ENCODE assay signal across 1 cellular context in the genomic region with DNA sequence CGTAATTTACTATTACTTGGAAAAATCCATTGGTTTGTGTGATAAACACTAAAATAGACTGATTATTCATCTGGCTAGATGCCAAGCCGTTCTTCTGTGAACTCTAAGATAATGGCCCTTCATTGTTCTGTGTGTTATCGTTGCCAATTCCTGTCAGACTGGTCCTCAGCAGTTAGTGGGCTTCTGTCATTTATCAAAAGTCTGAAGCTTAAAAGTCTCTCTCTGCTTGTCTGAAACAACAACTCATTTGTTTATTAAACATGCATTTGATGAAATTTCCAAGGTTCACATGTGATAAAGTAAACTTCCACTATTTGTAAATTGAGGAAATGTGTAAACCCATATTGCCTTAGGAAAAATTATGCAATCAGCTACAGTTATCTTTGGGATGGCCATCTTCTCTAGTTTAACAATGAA.
A peak's percentile ranks its signal among the peaks of the same experiment; 100 is the strongest.
TF ChIP-seq lines count a peak whose summit lies in the region.

No MANE protein-coding gene starts in this region.

TF ChIP-seq in K562, 482 proteins besides CTCF, POLR2A, EP300 and RAD21 (continued from another document and continues in another):
- TF ChIP-seq, protein P1, sequence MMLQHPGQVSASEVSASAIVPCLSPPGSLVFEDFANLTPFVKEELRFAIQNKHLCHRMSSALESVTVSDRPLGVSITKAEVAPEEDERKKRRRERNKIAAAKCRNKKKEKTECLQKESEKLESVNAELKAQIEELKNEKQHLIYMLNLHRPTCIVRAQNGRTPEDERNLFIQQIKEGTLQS (IDR thresholded peaks at IDR 0.05), result peak; percentile 62; the same call in 1 of the 2 replicates
- TF ChIP-seq, protein P1 (CRISPR knock-in tag; conservative IDR thresholded peaks at IDR 0.05), result no peak
- TF ChIP-seq RCOR1 (IDR thresholded peaks at IDR 0.05; ENCODE audit: borderline replicate concordance in 1 of 2, low read depth in 2 of 2, low read length in 2 of 2), result peak in 1 of 2 experiments; percentile 93; a peak in 1 of 4 replicates
- TF ChIP-seq MCM3 (IDR thresholded peaks at IDR 0.05), result no peak
- no peak for TF ChIP-seq POU5F1 (IDR thresholded peaks at IDR 0.05; ENCODE audit: borderline replicate concordance, low read depth, low read length, partially characterized antibody)
- TF ChIP-seq BHLHE40 (IDR thresholded peaks at IDR 0.05; ENCODE audit: low read length), result no peak
- TF ChIP-seq, protein P2, sequence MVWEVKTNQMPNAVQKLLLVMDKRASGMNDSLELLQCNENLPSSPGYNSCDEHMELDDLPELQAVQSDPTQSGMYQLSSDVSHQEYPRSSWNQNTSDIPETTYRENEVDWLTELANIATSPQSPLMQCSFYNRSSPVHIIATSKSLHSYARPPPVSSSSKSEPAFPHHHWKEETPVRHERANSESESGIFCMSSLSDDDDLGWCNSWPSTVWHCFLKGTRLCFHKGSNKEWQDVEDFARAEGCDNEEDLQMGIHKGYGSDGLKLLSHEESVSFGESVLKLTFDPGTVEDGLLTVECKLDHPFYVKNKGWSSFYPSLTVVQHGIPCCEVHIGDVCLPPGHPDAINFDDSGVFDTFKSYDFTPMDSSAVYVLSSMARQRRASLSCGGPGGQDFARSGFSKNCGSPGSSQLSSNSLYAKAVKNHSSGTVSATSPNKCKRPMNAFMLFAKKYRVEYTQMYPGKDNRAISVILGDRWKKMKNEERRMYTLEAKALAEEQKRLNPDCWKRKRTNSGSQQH (CRISPR knock-in tag; IDR thresholded peaks at IDR 0.05), result no peak
- no peak for TF ChIP-seq TCF7L2 (IDR thresholded peaks at IDR 0.05; ENCODE audit: low read depth, low read length)
- TF ChIP-seq CBX5 (IDR thresholded peaks at IDR 0.05; ENCODE audit: borderline replicate concordance, low read depth), result no peak
- TF ChIP-seq, protein P3, sequence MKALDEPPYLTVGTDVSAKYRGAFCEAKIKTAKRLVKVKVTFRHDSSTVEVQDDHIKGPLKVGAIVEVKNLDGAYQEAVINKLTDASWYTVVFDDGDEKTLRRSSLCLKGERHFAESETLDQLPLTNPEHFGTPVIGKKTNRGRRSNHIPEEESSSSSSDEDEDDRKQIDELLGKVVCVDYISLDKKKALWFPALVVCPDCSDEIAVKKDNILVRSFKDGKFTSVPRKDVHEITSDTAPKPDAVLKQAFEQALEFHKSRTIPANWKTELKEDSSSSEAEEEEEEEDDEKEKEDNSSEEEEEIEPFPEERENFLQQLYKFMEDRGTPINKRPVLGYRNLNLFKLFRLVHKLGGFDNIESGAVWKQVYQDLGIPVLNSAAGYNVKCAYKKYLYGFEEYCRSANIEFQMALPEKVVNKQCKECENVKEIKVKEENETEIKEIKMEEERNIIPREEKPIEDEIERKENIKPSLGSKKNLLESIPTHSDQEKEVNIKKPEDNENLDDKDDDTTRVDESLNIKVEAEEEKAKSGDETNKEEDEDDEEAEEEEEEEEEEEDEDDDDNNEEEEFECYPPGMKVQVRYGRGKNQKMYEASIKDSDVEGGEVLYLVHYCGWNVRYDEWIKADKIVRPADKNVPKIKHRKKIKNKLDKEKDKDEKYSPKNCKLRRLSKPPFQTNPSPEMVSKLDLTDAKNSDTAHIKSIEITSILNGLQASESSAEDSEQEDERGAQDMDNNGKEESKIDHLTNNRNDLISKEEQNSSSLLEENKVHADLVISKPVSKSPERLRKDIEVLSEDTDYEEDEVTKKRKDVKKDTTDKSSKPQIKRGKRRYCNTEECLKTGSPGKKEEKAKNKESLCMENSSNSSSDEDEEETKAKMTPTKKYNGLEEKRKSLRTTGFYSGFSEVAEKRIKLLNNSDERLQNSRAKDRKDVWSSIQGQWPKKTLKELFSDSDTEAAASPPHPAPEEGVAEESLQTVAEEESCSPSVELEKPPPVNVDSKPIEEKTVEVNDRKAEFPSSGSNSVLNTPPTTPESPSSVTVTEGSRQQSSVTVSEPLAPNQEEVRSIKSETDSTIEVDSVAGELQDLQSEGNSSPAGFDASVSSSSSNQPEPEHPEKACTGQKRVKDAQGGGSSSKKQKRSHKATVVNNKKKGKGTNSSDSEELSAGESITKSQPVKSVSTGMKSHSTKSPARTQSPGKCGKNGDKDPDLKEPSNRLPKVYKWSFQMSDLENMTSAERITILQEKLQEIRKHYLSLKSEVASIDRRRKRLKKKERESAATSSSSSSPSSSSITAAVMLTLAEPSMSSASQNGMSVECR (CRISPR knock-in tag; IDR thresholded peaks at IDR 0.05), result no peak
- TF ChIP-seq, protein P4, sequence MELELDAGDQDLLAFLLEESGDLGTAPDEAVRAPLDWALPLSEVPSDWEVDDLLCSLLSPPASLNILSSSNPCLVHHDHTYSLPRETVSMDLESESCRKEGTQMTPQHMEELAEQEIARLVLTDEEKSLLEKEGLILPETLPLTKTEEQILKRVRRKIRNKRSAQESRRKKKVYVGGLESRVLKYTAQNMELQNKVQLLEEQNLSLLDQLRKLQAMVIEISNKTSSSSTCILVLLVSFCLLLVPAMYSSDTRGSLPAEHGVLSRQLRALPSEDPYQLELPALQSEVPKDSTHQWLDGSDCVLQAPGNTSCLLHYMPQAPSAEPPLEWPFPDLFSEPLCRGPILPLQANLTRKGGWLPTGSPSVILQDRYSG (tag; conservative IDR thresholded peaks at IDR 0.05; ENCODE audit: low read depth), result no peak
- TF ChIP-seq, protein P5, sequence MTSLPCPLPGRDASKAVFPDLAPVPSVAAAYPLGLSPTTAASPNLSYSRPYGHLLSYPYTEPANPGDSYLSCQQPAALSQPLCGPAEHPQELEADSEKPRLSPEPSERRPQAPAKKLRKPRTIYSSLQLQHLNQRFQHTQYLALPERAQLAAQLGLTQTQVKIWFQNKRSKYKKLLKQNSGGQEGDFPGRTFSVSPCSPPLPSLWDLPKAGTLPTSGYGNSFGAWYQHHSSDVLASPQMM (CRISPR knock-in tag; IDR thresholded peaks at IDR 0.05), result no peak
- TF ChIP-seq ZFP30 (CRISPR knock-in tag; IDR thresholded peaks at IDR 0.05; ENCODE audit: borderline replicate concordance), result no peak
- TF ChIP-seq, protein P6, sequence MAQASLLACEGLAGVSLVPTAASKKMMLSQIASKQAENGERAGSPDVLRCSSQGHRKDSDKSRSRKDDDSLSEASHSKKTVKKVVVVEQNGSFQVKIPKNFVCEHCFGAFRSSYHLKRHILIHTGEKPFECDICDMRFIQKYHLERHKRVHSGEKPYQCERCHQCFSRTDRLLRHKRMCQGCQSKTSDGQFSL (CRISPR knock-in tag; IDR thresholded peaks at IDR 0.05), result no peak
- TF ChIP-seq, protein P6 (tag; IDR thresholded peaks at IDR 0.05), result no peak
- TF ChIP-seq STAT5A (IDR thresholded peaks at IDR 0.05; ENCODE audit: borderline replicate concordance, low read length), result peak; percentile 85
- no peak for TF ChIP-seq ZNF589 (CRISPR knock-in tag; IDR thresholded peaks at IDR 0.05; ENCODE audit: low read depth)
- no peak for TF ChIP-seq RNF2 (IDR thresholded peaks at IDR 0.05)
- no peak for TF ChIP-seq POLR2H (tag; IDR thresholded peaks at IDR 0.05; ENCODE audit: low read depth)
- TF ChIP-seq SETDB1 (IDR thresholded peaks at IDR 0.05; ENCODE audit: low read length), result no peak
- TF ChIP-seq, protein P7, sequence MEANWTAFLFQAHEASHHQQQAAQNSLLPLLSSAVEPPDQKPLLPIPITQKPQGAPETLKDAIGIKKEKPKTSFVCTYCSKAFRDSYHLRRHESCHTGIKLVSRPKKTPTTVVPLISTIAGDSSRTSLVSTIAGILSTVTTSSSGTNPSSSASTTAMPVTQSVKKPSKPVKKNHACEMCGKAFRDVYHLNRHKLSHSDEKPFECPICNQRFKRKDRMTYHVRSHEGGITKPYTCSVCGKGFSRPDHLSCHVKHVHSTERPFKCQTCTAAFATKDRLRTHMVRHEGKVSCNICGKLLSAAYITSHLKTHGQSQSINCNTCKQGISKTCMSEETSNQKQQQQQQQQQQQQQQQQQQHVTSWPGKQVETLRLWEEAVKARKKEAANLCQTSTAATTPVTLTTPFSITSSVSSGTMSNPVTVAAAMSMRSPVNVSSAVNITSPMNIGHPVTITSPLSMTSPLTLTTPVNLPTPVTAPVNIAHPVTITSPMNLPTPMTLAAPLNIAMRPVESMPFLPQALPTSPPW (CRISPR knock-in tag; IDR thresholded peaks at IDR 0.05), result peak; percentile 52
- TF ChIP-seq SRSF1 (IDR thresholded peaks at IDR 0.05; ENCODE audit: low read depth, low read length), result no peak
- no peak for TF ChIP-seq RB1 (IDR thresholded peaks at IDR 0.05; ENCODE audit: low read depth)
- TF ChIP-seq C11orf30 (IDR thresholded peaks at IDR 0.05; ENCODE audit: low read depth), result no peak
- TF ChIP-seq MTA2 (IDR thresholded peaks at IDR 0.05; ENCODE audit: low read depth), result peak; percentile 80
- TF ChIP-seq MTF1 (CRISPR knock-in tag; IDR thresholded peaks at IDR 0.05; ENCODE audit: borderline replicate concordance), result no peak
- TF ChIP-seq, protein P8, sequence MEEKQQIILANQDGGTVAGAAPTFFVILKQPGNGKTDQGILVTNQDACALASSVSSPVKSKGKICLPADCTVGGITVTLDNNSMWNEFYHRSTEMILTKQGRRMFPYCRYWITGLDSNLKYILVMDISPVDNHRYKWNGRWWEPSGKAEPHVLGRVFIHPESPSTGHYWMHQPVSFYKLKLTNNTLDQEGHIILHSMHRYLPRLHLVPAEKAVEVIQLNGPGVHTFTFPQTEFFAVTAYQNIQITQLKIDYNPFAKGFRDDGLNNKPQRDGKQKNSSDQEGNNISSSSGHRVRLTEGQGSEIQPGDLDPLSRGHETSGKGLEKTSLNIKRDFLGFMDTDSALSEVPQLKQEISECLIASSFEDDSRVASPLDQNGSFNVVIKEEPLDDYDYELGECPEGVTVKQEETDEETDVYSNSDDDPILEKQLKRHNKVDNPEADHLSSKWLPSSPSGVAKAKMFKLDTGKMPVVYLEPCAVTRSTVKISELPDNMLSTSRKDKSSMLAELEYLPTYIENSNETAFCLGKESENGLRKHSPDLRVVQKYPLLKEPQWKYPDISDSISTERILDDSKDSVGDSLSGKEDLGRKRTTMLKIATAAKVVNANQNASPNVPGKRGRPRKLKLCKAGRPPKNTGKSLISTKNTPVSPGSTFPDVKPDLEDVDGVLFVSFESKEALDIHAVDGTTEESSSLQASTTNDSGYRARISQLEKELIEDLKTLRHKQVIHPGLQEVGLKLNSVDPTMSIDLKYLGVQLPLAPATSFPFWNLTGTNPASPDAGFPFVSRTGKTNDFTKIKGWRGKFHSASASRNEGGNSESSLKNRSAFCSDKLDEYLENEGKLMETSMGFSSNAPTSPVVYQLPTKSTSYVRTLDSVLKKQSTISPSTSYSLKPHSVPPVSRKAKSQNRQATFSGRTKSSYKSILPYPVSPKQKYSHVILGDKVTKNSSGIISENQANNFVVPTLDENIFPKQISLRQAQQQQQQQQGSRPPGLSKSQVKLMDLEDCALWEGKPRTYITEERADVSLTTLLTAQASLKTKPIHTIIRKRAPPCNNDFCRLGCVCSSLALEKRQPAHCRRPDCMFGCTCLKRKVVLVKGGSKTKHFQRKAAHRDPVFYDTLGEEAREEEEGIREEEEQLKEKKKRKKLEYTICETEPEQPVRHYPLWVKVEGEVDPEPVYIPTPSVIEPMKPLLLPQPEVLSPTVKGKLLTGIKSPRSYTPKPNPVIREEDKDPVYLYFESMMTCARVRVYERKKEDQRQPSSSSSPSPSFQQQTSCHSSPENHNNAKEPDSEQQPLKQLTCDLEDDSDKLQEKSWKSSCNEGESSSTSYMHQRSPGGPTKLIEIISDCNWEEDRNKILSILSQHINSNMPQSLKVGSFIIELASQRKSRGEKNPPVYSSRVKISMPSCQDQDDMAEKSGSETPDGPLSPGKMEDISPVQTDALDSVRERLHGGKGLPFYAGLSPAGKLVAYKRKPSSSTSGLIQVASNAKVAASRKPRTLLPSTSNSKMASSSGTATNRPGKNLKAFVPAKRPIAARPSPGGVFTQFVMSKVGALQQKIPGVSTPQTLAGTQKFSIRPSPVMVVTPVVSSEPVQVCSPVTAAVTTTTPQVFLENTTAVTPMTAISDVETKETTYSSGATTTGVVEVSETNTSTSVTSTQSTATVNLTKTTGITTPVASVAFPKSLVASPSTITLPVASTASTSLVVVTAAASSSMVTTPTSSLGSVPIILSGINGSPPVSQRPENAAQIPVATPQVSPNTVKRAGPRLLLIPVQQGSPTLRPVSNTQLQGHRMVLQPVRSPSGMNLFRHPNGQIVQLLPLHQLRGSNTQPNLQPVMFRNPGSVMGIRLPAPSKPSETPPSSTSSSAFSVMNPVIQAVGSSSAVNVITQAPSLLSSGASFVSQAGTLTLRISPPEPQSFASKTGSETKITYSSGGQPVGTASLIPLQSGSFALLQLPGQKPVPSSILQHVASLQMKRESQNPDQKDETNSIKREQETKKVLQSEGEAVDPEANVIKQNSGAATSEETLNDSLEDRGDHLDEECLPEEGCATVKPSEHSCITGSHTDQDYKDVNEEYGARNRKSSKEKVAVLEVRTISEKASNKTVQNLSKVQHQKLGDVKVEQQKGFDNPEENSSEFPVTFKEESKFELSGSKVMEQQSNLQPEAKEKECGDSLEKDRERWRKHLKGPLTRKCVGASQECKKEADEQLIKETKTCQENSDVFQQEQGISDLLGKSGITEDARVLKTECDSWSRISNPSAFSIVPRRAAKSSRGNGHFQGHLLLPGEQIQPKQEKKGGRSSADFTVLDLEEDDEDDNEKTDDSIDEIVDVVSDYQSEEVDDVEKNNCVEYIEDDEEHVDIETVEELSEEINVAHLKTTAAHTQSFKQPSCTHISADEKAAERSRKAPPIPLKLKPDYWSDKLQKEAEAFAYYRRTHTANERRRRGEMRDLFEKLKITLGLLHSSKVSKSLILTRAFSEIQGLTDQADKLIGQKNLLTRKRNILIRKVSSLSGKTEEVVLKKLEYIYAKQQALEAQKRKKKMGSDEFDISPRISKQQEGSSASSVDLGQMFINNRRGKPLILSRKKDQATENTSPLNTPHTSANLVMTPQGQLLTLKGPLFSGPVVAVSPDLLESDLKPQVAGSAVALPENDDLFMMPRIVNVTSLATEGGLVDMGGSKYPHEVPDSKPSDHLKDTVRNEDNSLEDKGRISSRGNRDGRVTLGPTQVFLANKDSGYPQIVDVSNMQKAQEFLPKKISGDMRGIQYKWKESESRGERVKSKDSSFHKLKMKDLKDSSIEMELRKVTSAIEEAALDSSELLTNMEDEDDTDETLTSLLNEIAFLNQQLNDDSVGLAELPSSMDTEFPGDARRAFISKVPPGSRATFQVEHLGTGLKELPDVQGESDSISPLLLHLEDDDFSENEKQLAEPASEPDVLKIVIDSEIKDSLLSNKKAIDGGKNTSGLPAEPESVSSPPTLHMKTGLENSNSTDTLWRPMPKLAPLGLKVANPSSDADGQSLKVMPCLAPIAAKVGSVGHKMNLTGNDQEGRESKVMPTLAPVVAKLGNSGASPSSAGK (IDR thresholded peaks at IDR 0.05), result no peak
- TF ChIP-seq, protein P9, sequence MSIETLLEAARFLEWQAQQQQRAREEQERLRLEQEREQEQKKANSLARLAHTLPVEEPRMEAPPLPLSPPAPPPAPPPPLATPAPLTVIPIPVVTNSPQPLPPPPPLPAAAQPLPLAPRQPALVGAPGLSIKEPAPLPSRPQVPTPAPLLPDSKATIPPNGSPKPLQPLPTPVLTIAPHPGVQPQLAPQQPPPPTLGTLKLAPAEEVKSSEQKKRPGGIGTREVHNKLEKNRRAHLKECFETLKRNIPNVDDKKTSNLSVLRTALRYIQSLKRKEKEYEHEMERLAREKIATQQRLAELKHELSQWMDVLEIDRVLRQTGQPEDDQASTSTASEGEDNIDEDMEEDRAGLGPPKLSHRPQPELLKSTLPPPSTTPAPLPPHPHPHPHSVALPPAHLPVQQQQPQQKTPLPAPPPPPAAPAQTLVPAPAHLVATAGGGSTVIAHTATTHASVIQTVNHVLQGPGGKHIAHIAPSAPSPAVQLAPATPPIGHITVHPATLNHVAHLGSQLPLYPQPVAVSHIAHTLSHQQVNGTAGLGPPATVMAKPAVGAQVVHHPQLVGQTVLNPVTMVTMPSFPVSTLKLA (conservative IDR thresholded peaks at IDR 0.05), result 0 out of 4 replicates have a peak, but pooled peaks of 1 of the 2 experiments have one; percentile 40
- TF ChIP-seq NELFE (IDR thresholded peaks at IDR 0.05; ENCODE audit: insufficient read depth, insufficient read length), result no peak
